Comparison of ENCODE assay signal across 2 cellular contexts in genomic region chr3:197408177-197408957, GRCh38.
TF ChIP-seq lines count a peak whose summit lies in the region.

No MANE protein-coding gene starts in this region.

TF ChIP-seq in HEK293T, 16 proteins besides CTCF, POLR2A, EP300 and RAD21 (continued from another document):
- TF ChIP-seq PKNOX1 (IDR thresholded peaks at IDR 0.05) (no peak), ZNF384 (IDR thresholded peaks at IDR 0.05) (no peak), SUZ12 (IDR thresholded peaks at IDR 0.05) (no peak), FOXA1 (IDR thresholded peaks at IDR 0.05) (no peak), NFRKB (IDR thresholded peaks at IDR 0.05) (no peak), ELF4 (IDR thresholded peaks at IDR 0.05) (no peak), LEF1 (IDR thresholded peaks at IDR 0.05; ENCODE audit: borderline replicate concordance) (no peak), ARNT (IDR thresholded peaks at IDR 0.05) (no peak), HDGF (IDR thresholded peaks at IDR 0.05; ENCODE audit: borderline replicate concordance) (no peak), L3MBTL2 (conservative IDR thresholded peaks at IDR 0.05) (no peak)

TF ChIP-seq in SK-N-SH treated with all-trans-retinoic acid at 6 μM for 48 hours, 23 proteins besides CTCF, POLR2A, EP300 and RAD21 (continued from another document):
- TF ChIP-seq CREB5 (CRISPR knock-in tag; IDR thresholded peaks at IDR 0.05; ENCODE audit: low read depth) (no peak), BACH2 (CRISPR knock-in tag; IDR thresholded peaks at IDR 0.05; ENCODE audit: borderline replicate concordance) (no peak), ZNF565 (CRISPR knock-in tag; conservative IDR thresholded peaks at IDR 0.05; ENCODE audit: low read depth) (no peak), GLIS3 (CRISPR knock-in tag; IDR thresholded peaks at IDR 0.05) (no peak), ISL1 (CRISPR knock-in tag; IDR thresholded peaks at IDR 0.05) (no peak), ZFP3 (CRISPR knock-in tag; IDR thresholded peaks at IDR 0.05) (no peak), TOX (CRISPR knock-in tag; IDR thresholded peaks at IDR 0.05; ENCODE audit: borderline replicate concordance) (no peak)
